ENCODE assay signal across 1 cellular context in the genomic region with DNA sequence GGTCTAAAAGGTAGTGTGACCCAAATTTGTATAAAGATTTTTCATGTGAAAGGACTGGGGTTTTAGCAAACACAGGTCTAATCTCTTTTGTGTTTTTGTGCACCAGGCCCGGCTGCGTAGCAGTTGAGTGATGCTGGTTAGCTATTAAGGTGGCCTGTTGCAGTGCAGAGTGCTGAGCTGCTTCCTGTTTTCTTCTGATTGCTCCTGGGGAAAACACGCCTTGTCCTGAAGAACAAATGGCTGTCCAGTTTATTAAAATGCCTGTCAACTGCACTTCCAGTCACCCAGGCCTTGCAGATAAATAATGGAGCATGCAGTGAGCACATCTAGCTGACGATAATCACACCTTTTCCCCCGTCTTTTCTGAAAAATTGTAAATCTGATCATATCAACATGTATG.
A peak's percentile ranks its signal among the peaks of the same experiment; 100 is the strongest.
TF ChIP-seq lines count a peak whose summit lies in the region.

No MANE protein-coding gene starts in this region.

TF ChIP-seq in K562, 482 proteins besides CTCF, POLR2A, EP300 and RAD21 (continued from another document):
- TF ChIP-seq, protein P1, sequence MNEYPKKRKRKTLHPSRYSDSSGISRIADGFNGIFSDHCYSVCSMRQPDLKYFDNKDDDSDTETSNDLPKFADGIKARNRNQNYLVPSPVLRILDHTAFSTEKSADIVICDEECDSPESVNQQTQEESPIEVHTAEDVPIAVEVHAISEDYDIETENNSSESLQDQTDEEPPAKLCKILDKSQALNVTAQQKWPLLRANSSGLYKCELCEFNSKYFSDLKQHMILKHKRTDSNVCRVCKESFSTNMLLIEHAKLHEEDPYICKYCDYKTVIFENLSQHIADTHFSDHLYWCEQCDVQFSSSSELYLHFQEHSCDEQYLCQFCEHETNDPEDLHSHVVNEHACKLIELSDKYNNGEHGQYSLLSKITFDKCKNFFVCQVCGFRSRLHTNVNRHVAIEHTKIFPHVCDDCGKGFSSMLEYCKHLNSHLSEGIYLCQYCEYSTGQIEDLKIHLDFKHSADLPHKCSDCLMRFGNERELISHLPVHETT (CRISPR knock-in tag; conservative IDR thresholded peaks at IDR 0.05 in 1 of 2, IDR thresholded peaks at IDR 0.05 in 1 of 2) = peak in 1 of 2 experiments; percentile 66; a peak in 2 of 4 replicates
- TF ChIP-seq NCOA4 (IDR thresholded peaks at IDR 0.05; ENCODE audit: partially characterized antibody) (no peak), NFE2 (IDR thresholded peaks at IDR 0.05; ENCODE audit: low read depth) (no peak), COPS2 (conservative IDR thresholded peaks at IDR 0.05) (no peak), KLF16 (IDR thresholded peaks at IDR 0.05) (no peak), JUND (IDR thresholded peaks at IDR 0.05; ENCODE audit: borderline replicate concordance, low read depth, low read length) (peak; percentile 68), JUND (tag; IDR thresholded peaks at IDR 0.05; ENCODE audit: borderline replicate concordance, low read depth, low read length) (no peak; the same call in 1 of the 3 replicates), ZNF134 (CRISPR knock-in tag; conservative IDR thresholded peaks at IDR 0.05) (0 out of 2 replicates have a peak, but pooled peaks have one; percentile 17), ZFP36 (IDR thresholded peaks at IDR 0.05; ENCODE audit: low read depth, low read length, partially characterized antibody) (peak; percentile 20), TBL1XR1 (IDR thresholded peaks at IDR 0.05; ENCODE audit: low read length in 2 of 2) (peak in 1 of 2 experiments; percentile 81; a peak in 2 of 4 replicates), POLR3A (IDR thresholded peaks at IDR 0.05; ENCODE audit: borderline replicate concordance, extremely low read depth, insufficient read depth, insufficient read length) (no peak), POLR2AphosphoS2 (IDR thresholded peaks at IDR 0.05; ENCODE audit: low read length) (peak; percentile 71; the same call in 1 of the 2 replicates), ZC3H11A (IDR thresholded peaks at IDR 0.05; ENCODE audit: low read depth, low read length) (0 out of 2 replicates have a peak, but pooled peaks have one; percentile 59), ELF1 (tag; IDR thresholded peaks at IDR 0.05) (peak; percentile 94), NEUROD1 (IDR thresholded peaks at IDR 0.05; ENCODE audit: borderline replicate concordance, low read depth, low read length, partially characterized antibody) (no peak), C11orf30 (IDR thresholded peaks at IDR 0.05; ENCODE audit: low read depth) (peak; percentile 45; the same call in 1 of the 2 replicates), CHD4 (IDR thresholded peaks at IDR 0.05; ENCODE audit: insufficient read depth, insufficient replicate concordance, low read depth, low read length, poor library complexity, severe bottlenecking) (no peak), SP1 (CRISPR knock-in tag; IDR thresholded peaks at IDR 0.05) (0 out of 2 replicates have a peak, but pooled peaks have one; percentile 26), ZFX (CRISPR knock-in tag; IDR thresholded peaks at IDR 0.05) (peak; percentile 81), ETV5 (CRISPR knock-in tag; IDR thresholded peaks at IDR 0.05; ENCODE audit: low read depth) (peak; percentile 54; the same call in 1 of the 2 replicates), SPI1 (IDR thresholded peaks at IDR 0.05; ENCODE audit: borderline replicate concordance, low read depth, low read length) (peak; percentile 67; the same call in 1 of the 2 replicates), POLR2H (tag; IDR thresholded peaks at IDR 0.05; ENCODE audit: low read depth) (peak; percentile 93), SAFB2 (IDR thresholded peaks at IDR 0.05; ENCODE audit: borderline replicate concordance, low read depth, low read length, severe bottlenecking) (no peak), ZNF3 (CRISPR knock-in tag; IDR thresholded peaks at IDR 0.05) (no peak), TCF7L2 (IDR thresholded peaks at IDR 0.05; ENCODE audit: low read depth, low read length) (no peak)
- TF ChIP-seq, protein P2, sequence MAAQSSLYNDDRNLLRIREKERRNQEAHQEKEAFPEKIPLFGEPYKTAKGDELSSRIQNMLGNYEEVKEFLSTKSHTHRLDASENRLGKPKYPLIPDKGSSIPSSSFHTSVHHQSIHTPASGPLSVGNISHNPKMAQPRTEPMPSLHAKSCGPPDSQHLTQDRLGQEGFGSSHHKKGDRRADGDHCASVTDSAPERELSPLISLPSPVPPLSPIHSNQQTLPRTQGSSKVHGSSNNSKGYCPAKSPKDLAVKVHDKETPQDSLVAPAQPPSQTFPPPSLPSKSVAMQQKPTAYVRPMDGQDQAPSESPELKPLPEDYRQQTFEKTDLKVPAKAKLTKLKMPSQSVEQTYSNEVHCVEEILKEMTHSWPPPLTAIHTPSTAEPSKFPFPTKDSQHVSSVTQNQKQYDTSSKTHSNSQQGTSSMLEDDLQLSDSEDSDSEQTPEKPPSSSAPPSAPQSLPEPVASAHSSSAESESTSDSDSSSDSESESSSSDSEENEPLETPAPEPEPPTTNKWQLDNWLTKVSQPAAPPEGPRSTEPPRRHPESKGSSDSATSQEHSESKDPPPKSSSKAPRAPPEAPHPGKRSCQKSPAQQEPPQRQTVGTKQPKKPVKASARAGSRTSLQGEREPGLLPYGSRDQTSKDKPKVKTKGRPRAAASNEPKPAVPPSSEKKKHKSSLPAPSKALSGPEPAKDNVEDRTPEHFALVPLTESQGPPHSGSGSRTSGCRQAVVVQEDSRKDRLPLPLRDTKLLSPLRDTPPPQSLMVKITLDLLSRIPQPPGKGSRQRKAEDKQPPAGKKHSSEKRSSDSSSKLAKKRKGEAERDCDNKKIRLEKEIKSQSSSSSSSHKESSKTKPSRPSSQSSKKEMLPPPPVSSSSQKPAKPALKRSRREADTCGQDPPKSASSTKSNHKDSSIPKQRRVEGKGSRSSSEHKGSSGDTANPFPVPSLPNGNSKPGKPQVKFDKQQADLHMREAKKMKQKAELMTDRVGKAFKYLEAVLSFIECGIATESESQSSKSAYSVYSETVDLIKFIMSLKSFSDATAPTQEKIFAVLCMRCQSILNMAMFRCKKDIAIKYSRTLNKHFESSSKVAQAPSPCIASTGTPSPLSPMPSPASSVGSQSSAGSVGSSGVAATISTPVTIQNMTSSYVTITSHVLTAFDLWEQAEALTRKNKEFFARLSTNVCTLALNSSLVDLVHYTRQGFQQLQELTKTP (IDR thresholded peaks at IDR 0.05; ENCODE audit: low read depth in 1 of 2, partially characterized antibody in 2 of 2) = peak in 1 of 2 experiments; percentile 74
- TF ChIP-seq, protein P3, sequence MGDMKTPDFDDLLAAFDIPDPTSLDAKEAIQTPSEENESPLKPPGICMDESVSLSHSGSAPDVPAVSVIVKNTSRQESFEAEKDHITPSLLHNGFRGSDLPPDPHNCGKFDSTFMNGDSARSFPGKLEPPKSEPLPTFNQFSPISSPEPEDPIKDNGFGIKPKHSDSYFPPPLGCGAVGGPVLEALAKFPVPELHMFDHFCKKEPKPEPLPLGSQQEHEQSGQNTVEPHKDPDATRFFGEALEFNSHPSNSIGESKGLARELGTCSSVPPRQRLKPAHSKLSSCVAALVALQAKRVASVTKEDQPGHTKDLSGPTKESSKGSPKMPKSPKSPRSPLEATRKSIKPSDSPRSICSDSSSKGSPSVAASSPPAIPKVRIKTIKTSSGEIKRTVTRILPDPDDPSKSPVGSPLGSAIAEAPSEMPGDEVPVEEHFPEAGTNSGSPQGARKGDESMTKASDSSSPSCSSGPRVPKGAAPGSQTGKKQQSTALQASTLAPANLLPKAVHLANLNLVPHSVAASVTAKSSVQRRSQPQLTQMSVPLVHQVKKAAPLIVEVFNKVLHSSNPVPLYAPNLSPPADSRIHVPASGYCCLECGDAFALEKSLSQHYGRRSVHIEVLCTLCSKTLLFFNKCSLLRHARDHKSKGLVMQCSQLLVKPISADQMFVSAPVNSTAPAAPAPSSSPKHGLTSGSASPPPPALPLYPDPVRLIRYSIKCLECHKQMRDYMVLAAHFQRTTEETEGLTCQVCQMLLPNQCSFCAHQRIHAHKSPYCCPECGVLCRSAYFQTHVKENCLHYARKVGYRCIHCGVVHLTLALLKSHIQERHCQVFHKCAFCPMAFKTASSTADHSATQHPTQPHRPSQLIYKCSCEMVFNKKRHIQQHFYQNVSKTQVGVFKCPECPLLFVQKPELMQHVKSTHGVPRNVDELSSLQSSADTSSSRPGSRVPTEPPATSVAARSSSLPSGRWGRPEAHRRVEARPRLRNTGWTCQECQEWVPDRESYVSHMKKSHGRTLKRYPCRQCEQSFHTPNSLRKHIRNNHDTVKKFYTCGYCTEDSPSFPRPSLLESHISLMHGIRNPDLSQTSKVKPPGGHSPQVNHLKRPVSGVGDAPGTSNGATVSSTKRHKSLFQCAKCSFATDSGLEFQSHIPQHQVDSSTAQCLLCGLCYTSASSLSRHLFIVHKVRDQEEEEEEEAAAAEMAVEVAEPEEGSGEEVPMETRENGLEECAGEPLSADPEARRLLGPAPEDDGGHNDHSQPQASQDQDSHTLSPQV (IDR thresholded peaks at IDR 0.05) = peak; percentile 58
- TF ChIP-seq, protein P4, sequence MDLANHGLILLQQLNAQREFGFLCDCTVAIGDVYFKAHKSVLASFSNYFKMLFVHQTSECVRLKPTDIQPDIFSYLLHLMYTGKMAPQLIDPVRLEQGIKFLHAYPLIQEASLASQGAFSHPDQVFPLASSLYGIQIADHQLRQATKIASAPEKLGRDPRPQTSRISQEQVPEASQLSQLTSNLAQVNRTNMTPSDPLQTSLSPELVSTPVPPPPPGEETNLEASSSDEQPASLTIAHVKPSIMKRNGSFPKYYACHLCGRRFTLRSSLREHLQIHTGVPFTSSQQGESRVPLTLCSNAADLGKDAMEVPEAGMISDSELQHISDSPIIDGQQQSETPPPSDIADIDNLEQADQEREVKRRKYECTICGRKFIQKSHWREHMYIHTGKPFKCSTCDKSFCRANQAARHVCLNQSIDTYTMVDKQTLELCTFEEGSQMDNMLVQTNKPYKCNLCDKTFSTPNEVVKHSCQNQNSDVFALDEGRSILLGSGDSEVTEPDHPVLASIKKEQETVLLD (IDR thresholded peaks at IDR 0.05) = no peak
- TF ChIP-seq, protein P5, sequence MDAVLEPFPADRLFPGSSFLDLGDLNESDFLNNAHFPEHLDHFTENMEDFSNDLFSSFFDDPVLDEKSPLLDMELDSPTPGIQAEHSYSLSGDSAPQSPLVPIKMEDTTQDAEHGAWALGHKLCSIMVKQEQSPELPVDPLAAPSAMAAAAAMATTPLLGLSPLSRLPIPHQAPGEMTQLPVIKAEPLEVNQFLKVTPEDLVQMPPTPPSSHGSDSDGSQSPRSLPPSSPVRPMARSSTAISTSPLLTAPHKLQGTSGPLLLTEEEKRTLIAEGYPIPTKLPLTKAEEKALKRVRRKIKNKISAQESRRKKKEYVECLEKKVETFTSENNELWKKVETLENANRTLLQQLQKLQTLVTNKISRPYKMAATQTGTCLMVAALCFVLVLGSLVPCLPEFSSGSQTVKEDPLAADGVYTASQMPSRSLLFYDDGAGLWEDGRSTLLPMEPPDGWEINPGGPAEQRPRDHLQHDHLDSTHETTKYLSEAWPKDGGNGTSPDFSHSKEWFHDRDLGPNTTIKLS (IDR thresholded peaks at IDR 0.05; ENCODE audit: borderline replicate concordance, low read depth) = peak; percentile 74; the same call in 1 of the 2 replicates
- TF ChIP-seq, protein P6, sequence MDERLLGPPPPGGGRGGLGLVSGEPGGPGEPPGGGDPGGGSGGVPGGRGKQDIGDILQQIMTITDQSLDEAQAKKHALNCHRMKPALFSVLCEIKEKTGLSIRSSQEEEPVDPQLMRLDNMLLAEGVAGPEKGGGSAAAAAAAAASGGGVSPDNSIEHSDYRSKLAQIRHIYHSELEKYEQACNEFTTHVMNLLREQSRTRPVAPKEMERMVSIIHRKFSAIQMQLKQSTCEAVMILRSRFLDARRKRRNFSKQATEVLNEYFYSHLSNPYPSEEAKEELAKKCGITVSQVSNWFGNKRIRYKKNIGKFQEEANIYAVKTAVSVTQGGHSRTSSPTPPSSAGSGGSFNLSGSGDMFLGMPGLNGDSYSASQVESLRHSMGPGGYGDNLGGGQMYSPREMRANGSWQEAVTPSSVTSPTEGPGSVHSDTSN (CRISPR knock-in tag; IDR thresholded peaks at IDR 0.05; ENCODE audit: low read depth) = no peak
- TF ChIP-seq, protein P6 (tag; conservative IDR thresholded peaks at IDR 0.05; ENCODE audit: low read depth) = peak; percentile 89
- TF ChIP-seq, protein P7, sequence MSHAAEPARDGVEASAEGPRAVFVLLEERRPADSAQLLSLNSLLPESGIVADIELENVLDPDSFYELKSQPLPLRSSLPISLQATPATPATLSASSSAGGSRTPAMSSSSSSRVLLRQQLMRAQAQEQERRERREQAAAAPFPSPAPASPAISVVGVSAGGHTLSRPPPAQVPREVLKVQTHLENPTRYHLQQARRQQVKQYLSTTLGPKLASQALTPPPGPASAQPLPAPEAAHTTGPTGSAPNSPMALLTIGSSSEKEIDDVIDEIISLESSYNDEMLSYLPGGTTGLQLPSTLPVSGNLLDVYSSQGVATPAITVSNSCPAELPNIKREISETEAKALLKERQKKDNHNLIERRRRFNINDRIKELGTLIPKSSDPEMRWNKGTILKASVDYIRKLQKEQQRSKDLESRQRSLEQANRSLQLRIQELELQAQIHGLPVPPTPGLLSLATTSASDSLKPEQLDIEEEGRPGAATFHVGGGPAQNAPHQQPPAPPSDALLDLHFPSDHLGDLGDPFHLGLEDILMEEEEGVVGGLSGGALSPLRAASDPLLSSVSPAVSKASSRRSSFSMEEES (CRISPR knock-in tag; IDR thresholded peaks at IDR 0.05) = no peak
- TF ChIP-seq, protein P8, sequence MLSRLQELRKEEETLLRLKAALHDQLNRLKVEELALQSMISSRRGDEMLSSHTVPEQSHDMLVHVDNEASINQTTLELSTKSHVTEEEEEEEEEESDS (CRISPR knock-in tag; IDR thresholded peaks at IDR 0.05) = no peak
